Comparison of ENCODE assay signal across 1 cellular context in the genomic region with DNA sequence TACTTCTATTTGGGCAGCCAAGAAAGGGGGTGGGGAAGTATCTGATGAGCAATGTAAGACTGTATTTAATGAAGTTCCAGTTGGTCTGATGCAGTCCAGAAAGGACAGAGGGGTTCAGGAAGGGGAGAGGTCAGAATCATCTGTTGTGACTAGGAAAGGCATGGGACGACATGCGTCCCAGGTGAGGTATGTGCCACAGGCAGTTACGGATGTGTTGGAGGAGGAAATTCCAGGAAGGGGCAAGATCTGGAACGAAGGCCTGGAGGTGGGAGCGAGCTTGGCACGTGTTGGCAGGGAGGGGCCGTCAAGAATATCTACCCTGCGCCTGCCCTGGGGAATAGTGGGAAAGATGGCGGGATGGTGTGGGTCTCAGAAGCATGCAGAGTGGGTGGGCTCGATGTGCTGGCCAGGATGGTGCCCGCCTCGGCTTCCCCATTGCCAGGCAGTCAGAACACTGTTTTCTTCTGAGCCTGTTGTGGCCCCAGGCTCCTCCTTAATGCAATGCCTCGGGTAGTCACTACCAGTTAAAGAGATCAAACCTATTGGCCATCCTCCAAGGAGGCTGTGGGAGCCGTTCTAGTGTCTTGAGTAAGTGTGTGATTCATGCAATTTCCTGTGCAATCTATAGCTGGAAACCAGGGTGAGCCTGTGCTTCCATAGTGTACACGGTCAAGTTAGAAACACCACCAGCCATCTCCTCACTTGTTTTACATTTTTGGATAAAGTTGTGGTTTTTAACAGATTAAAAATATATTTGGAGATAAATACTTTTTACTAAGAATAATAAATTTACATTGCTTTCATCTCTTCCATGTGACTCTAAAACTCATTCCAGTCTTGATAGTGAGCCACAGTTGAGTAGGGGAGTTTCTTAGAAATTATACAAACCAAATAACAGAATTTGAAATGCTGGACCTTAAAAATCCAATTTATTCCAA.
TF ChIP-seq lines count a peak whose summit lies in the region.

No MANE protein-coding gene starts in this region.

TF ChIP-seq in K562, 482 proteins besides CTCF, POLR2A, EP300 and RAD21 (continued from another document and continues in another):
- TF ChIP-seq, protein P1, sequence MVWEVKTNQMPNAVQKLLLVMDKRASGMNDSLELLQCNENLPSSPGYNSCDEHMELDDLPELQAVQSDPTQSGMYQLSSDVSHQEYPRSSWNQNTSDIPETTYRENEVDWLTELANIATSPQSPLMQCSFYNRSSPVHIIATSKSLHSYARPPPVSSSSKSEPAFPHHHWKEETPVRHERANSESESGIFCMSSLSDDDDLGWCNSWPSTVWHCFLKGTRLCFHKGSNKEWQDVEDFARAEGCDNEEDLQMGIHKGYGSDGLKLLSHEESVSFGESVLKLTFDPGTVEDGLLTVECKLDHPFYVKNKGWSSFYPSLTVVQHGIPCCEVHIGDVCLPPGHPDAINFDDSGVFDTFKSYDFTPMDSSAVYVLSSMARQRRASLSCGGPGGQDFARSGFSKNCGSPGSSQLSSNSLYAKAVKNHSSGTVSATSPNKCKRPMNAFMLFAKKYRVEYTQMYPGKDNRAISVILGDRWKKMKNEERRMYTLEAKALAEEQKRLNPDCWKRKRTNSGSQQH (CRISPR knock-in tag; IDR thresholded peaks at IDR 0.05): 0 out of 2 replicates have a peak, but pooled peaks have one; percentile 69
- TF ChIP-seq MEF2D (tag; conservative IDR thresholded peaks at IDR 0.05; ENCODE audit: low read depth) (peak; percentile 70; the same call in 1 of the 2 replicates), ZNF224 (CRISPR knock-in tag; IDR thresholded peaks at IDR 0.05) (no peak), E2F3 (CRISPR knock-in tag; IDR thresholded peaks at IDR 0.05) (no peak), FOS (IDR thresholded peaks at IDR 0.05; ENCODE audit: extremely low read depth, insufficient read length) (peak; percentile 33), NFE2 (IDR thresholded peaks at IDR 0.05; ENCODE audit: low read depth) (peak; percentile 76), ZNF217 (CRISPR knock-in tag; IDR thresholded peaks at IDR 0.05) (no peak), FOSL1 (tag; conservative IDR thresholded peaks at IDR 0.05) (peak; percentile 93), NR2C2 (CRISPR knock-in tag; IDR thresholded peaks at IDR 0.05) (no peak), NR2C2 (tag; IDR thresholded peaks at IDR 0.05) (peak; percentile 18; the same call in 1 of the 2 replicates), TEAD4 (IDR thresholded peaks at IDR 0.05; ENCODE audit: low read length) (peak; percentile 41; the same call in 1 of the 2 replicates), TEAD4 (CRISPR knock-in tag; IDR thresholded peaks at IDR 0.05; ENCODE audit: borderline replicate concordance) (no peak), PCBP1 (IDR thresholded peaks at IDR 0.05; ENCODE audit: low read depth, low read length, poor library complexity, severe bottlenecking) (no peak), ARID3B (CRISPR knock-in tag; IDR thresholded peaks at IDR 0.05; ENCODE audit: borderline replicate concordance) (no peak), FOXJ2 (tag; IDR thresholded peaks at IDR 0.05) (0 out of 2 replicates have a peak, but pooled peaks have one; percentile 29), NFIC (IDR thresholded peaks at IDR 0.05) (peak; percentile 93), MBD1 (CRISPR knock-in tag; IDR thresholded peaks at IDR 0.05) (0 out of 2 replicates have a peak, but pooled peaks have one; percentile 40), DMBX1 (CRISPR knock-in tag; IDR thresholded peaks at IDR 0.05; ENCODE audit: borderline replicate concordance) (peak; percentile 85), THAP7 (CRISPR knock-in tag; IDR thresholded peaks at IDR 0.05) (no peak), SMARCE1 (IDR thresholded peaks at IDR 0.05) (peak; percentile 43; the same call in 1 of the 2 replicates), JUN (IDR thresholded peaks at IDR 0.05; ENCODE audit: borderline replicate concordance, low read depth, low read length) (peak; percentile 75; the same call in 1 of the 2 replicates), JUN (CRISPR knock-in tag; IDR thresholded peaks at IDR 0.05; ENCODE audit: borderline replicate concordance) (no peak), JUND (IDR thresholded peaks at IDR 0.05; ENCODE audit: borderline replicate concordance, low read depth, low read length) (peak; percentile 88), JUND (tag; IDR thresholded peaks at IDR 0.05; ENCODE audit: borderline replicate concordance, low read depth, low read length) (peak; percentile 71; the same call in 1 of the 3 replicates), ETS2 (tag; IDR thresholded peaks at IDR 0.05; ENCODE audit: borderline replicate concordance, poor library complexity, severe bottlenecking) (no peak), PTBP1 (IDR thresholded peaks at IDR 0.05; ENCODE audit: low read depth, low read length) (no peak), ZBED1 (IDR thresholded peaks at IDR 0.05) (no peak), ZBTB5 (IDR thresholded peaks at IDR 0.05) (no peak), RCOR1 (IDR thresholded peaks at IDR 0.05; ENCODE audit: borderline replicate concordance in 1 of 2, low read depth in 2 of 2, low read length in 2 of 2) (peak in 1 of 2 experiments; percentile 87; a peak in 3 of 4 replicates), ZNF175 (CRISPR knock-in tag; IDR thresholded peaks at IDR 0.05; ENCODE audit: low read depth) (peak; percentile 61; the same call in 1 of the 2 replicates), MTA3 (IDR thresholded peaks at IDR 0.05; ENCODE audit: borderline replicate concordance) (peak; percentile 39; the same call in 1 of the 2 replicates), ZNF583 (CRISPR knock-in tag; IDR thresholded peaks at IDR 0.05) (peak; percentile 66; the same call in 1 of the 2 replicates), ZNF511 (CRISPR knock-in tag; IDR thresholded peaks at IDR 0.05) (no peak), HDAC1 (IDR thresholded peaks at IDR 0.05) (0 out of 4 replicates have a peak, but pooled peaks of 1 of the 2 experiments have one; percentile 6), ASH1L (IDR thresholded peaks at IDR 0.05; ENCODE audit: borderline replicate concordance, low read depth, partially characterized antibody) (no peak), MECOM (CRISPR knock-in tag; IDR thresholded peaks at IDR 0.05) (peak; percentile 35; the same call in 1 of the 2 replicates), MEF2A (IDR thresholded peaks at IDR 0.05; ENCODE audit: control insufficient read depth, low read depth, low read length) (no peak), CBX5 (IDR thresholded peaks at IDR 0.05; ENCODE audit: borderline replicate concordance, low read depth) (no peak), TCF7L2 (IDR thresholded peaks at IDR 0.05; ENCODE audit: low read depth, low read length) (no peak), ARID2 (IDR thresholded peaks at IDR 0.05) (no peak), POLR2H (tag; IDR thresholded peaks at IDR 0.05; ENCODE audit: low read depth) (peak; percentile 60; the same call in 1 of the 2 replicates), ZEB2 (IDR thresholded peaks at IDR 0.05) (no peak), HDAC8 (tag; IDR thresholded peaks at IDR 0.05) (peak; percentile 72; the same call in 1 of the 2 replicates), RFX7 (CRISPR knock-in tag; IDR thresholded peaks at IDR 0.05) (no peak), FOXA1 (IDR thresholded peaks at IDR 0.05; ENCODE audit: borderline replicate concordance) (no peak), TBL1XR1 (IDR thresholded peaks at IDR 0.05; ENCODE audit: low read length in 2 of 2) (peak in 1 of 2 experiments; percentile 47; a peak in 1 of 4 replicates), ZNF197 (CRISPR knock-in tag; IDR thresholded peaks at IDR 0.05; ENCODE audit: low read depth) (0 out of 2 replicates have a peak, but pooled peaks have one; percentile 18), ZNF589 (CRISPR knock-in tag; IDR thresholded peaks at IDR 0.05; ENCODE audit: low read depth) (peak; percentile 63), TBP (optimal IDR thresholded peaks at IDR 0.05; ENCODE audit: low read depth, low read length) (no peak), MCM5 (IDR thresholded peaks at IDR 0.05; ENCODE audit: low read depth) (no peak), RB1 (IDR thresholded peaks at IDR 0.05; ENCODE audit: low read depth) (no peak), GTF3C2 (IDR thresholded peaks at IDR 0.05; ENCODE audit: borderline replicate concordance, extremely low read depth, insufficient read length) (no peak), CXXC5 (CRISPR knock-in tag; IDR thresholded peaks at IDR 0.05) (peak; percentile 44)
- TF ChIP-seq, protein P2, sequence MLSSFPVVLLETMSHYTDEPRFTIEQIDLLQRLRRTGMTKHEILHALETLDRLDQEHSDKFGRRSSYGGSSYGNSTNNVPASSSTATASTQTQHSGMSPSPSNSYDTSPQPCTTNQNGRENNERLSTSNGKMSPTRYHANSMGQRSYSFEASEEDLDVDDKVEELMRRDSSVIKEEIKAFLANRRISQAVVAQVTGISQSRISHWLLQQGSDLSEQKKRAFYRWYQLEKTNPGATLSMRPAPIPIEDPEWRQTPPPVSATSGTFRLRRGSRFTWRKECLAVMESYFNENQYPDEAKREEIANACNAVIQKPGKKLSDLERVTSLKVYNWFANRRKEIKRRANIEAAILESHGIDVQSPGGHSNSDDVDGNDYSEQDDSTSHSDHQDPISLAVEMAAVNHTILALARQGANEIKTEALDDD (IDR thresholded peaks at IDR 0.05): peak; percentile 90
